Comparison of ENCODE assay signal across 25 cellular contexts in genomic region chr11:63369165-63369970, GRCh38. TPM values are rescaled to one million over a fixed set of nuclear protein-coding genes. Genes with fewer than 3 reads are reported as not detected.
"Had no signal": no experiment of that assay in that cellular context is flagged by ENCODE, and none has a peak within 500 bp of the region (broad histone marks: within the 10 kb centered on the region; RNA-seq: fewer than 3 reads in every experiment).

SLC22A9 (plus strand) TSS chr11:63369785; CDS start chr11:63370057, 272 bp downstream.

- H3K36me3 Mint-ChIP-seq: naive B cell had no signal

- H3K27me3 ChIP-seq: sigmoid colon, stomach had no signal

- FAIRE-seq: endometrium, frontal cortex, islet of Langerhans had no signal

- H3K4me1 ChIP-seq: heart left ventricle, left ventricle myocardium inferior, sigmoid colon had no signal

- H3K4me3 Mint-ChIP-seq: naive B cell, nephron progenitor cell had no signal

- H3K9me3 ChIP-seq: sigmoid colon, stomach had no signal

- H3K4me1 Mint-ChIP-seq: naive B cell, nephron progenitor cell had no signal

- H3K36me3 ChIP-seq: heart left ventricle, left ventricle myocardium inferior, sigmoid colon, stomach had no signal

- H3K27ac Mint-ChIP-seq: naive B cell, nephron progenitor cell had no signal

- H3K27ac ChIP-seq: heart left ventricle, left ventricle myocardium inferior, sigmoid colon, skin epidermis, stomach had no signal

- H3K4me3 ChIP-seq: heart left ventricle, left ventricle myocardium inferior, lung, sigmoid colon, skin epidermis, stomach had no signal

- ATAC-seq: esophagus mucosa, heart left ventricle had no signal

- DNase-seq: effector memory CD4-positive, alpha-beta T cell; heart left ventricle; hypothalamus; kidney glomerular epithelial cell; left ventricle myocardium inferior; mesenchymal stem cell; midbrain; naive B cell; nephron progenitor cell; sigmoid colon; stimulated activated CD4-positive, alpha-beta T cell treated with anti-CD3 and anti-CD28 coated beads, Interleukin-12 subunit alpha, Interleukin-12 subunit beta, amount 100 ng/mL, for 4 hours; stimulated activated naive CD4-positive, alpha-beta T cell; stomach; substantia nigra; trophoblast cell had no signal

RNA-seq across cellular contexts. Expression of gene SLC22A9, which starts in this region (rescaled TPM):
- total RNA-seq: esophagus mucosa, fibroblast of lung, frontal cortex, glomerular endothelial cell, heart left ventricle, left ventricle myocardium inferior, lung, omental fat pad, pulmonary artery endothelial cell, sigmoid colon, stomach had no signal
- polyA plus RNA-seq: fibroblast of lung, heart left ventricle, lung, sigmoid colon, stomach had no signal
